ENCODE assay signal across 8 cellular contexts in the genomic region with DNA sequence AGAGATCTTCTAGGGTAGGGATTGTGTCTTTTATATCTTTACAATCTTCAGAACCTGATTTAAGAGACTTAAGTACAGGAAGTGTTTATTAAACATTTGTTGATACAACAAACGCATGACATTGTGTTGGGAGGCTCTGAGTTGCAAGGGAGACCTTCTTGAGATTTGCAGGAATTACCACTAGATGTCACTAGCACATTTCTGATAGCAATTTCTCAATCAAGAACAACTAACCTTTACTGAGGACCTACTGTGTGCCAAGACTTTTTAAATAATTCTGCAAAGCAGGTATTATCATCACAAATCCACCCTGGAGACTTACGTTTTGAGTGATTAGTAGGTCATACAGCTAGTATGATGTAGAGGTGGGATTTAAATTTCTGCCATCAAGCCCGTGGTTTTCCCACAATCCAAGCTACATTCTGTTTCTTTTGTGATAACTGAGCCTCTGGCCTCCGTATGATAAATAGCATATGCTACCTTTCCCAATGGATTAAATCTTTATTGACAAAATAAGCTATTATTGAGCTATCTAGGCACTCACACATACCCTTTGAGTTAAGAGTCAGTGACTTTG.
A peak's percentile ranks its signal among the peaks of the same experiment; 100 is the strongest.
DNase-seq lines count a peak whose midpoint lies in the region; ATAC-seq, FAIRE-seq and TF ChIP-seq lines count a peak whose summit lies in the region.

No MANE protein-coding gene starts in this region.

- no peak overlapping the region for H2AFZ ChIP-seq in endothelial cell of umbilical vein (ENCODE audit: low read depth, low read length)

- DNase-seq in Right ventricle myocardium superior (no peak), cardiac septum (ENCODE audit: low spot score) (no peak), NB4 (ENCODE audit: low read depth) (peak; percentile 40), endothelial cell of umbilical vein (ENCODE audit: low read depth, low spot score) (peak; percentile 53), small intestine (peak; percentile 3), spleen (no peak)

- intact Hi-C loops in Right ventricle myocardium superior (cut with DNase I), result no loop called here
- intact Hi-C loops in cardiac septum (cut with DNase I), result no loop called here
- intact Hi-C loops in endothelial cell of umbilical vein (cut with micrococcal nuclease), result loop anchor here (1.0 to 5.0 kb wide), 2 partner anchors 796 to 1274 kb away; no protein-coding TSS in a partner anchor
- intact Hi-C loops in spleen (cut with DNase I; ENCODE audit: low total_unique reads), result no loop called here

- H3K9ac ChIP-seq in endothelial cell of umbilical vein (replicated peaks; ENCODE audit: extremely low read depth, insufficient read depth, low read length), result no peak overlapping the region

- H3K79me2 ChIP-seq in endothelial cell of umbilical vein (ENCODE audit: control insufficient read depth, insufficient read depth, low read length), result no peaks in the 10 kb centered on the region

- no peaks in the 10 kb centered on the region for H4K20me1 ChIP-seq in endothelial cell of umbilical vein (replicated peaks; ENCODE audit: control insufficient read depth, extremely low read depth, insufficient read depth, low read length)

- H3K9me3 ChIP-seq in endothelial cell of umbilical vein (replicated peaks; ENCODE audit: control insufficient read depth, insufficient read depth, low read length), result no peaks in the 10 kb centered on the region
- H3K9me3 ChIP-seq in small intestine (ENCODE audit: control insufficient read depth, low read depth), result no peaks in the 10 kb centered on the region
- H3K9me3 ChIP-seq in spleen, result peaks cover 0 to 3% (median 0%) of the 10 kb centered on the region in 8 donors

- H3K27me3 ChIP-seq in endothelial cell of umbilical vein (ENCODE audit: control insufficient read depth in 2 of 2, insufficient read depth in 2 of 2, low read length in 2 of 2) (no peaks in the 10 kb centered on the region), small intestine (ENCODE audit: control insufficient read depth in 2 of 2, insufficient read depth in 2 of 2, low read length in 2 of 2) (no peaks in the 10 kb centered on the region), spleen (replicated peaks in 1 of 7) (no peaks in the 10 kb centered on the region)

- no peaks in the 10 kb centered on the region for H3K9me1 ChIP-seq in endothelial cell of umbilical vein (replicated peaks; ENCODE audit: control insufficient read depth, extremely low read depth, insufficient read depth, low read length)

- ATAC-seq in Right ventricle myocardium superior (ENCODE audit: poor library complexity), result peak; percentile 22
- no peak for ATAC-seq in GM18858 (IDR thresholded peaks at IDR 0.05; ENCODE audit: unreplicated experiment)
- ATAC-seq in GM18505 (IDR thresholded peaks at IDR 0.05; ENCODE audit: unreplicated experiment), result no peak

- H3K4me1 ChIP-seq in endothelial cell of umbilical vein (ENCODE audit: control insufficient read depth, extremely low read depth, insufficient read depth, low read length), result no peaks in the 10 kb centered on the region
- no peaks in the 10 kb centered on the region for H3K4me1 ChIP-seq in small intestine (ENCODE audit: control insufficient read depth in 2 of 2, insufficient read depth in 1 of 2, low read depth in 1 of 2, low read length in 1 of 2)
- no peaks in the 10 kb centered on the region for H3K4me1 ChIP-seq in spleen

- no peak overlapping the region for H3K4me2 ChIP-seq in endothelial cell of umbilical vein (ENCODE audit: insufficient read depth, low read length)

- H3K4me3 ChIP-seq in NB4 (ENCODE audit: low read depth, low read length), result no peak overlapping the region
- no peak overlapping the region for H3K4me3 ChIP-seq in endothelial cell of umbilical vein (replicated peaks in 1 of 3; ENCODE audit: insufficient read depth in 1 of 3, low read depth in 1 of 3, low read length in 3 of 3)
- H3K4me3 ChIP-seq in small intestine (ENCODE audit: low read depth in 1 of 2, low read length in 2 of 2), result no peak overlapping the region
- no peak overlapping the region for H3K4me3 ChIP-seq in spleen

- CTCF ChIA-PET in endothelial cell of umbilical vein (lab: Charles Lee), result interaction anchor here (0.7 to 3.8 kb wide), 13 partner anchors 8 to 1274 kb away, joined by 3 to 45 read pairs (median 4); no protein-coding TSS in a partner anchor

- H3K36me3 ChIP-seq in endothelial cell of umbilical vein (ENCODE audit: control insufficient read depth in 2 of 2, extremely low read depth in 1 of 2, insufficient read depth in 2 of 2, low read length in 2 of 2) (no peaks in the 10 kb centered on the region), small intestine (ENCODE audit: control insufficient read depth in 2 of 2, insufficient read depth in 2 of 2, low read length in 2 of 2) (no peaks in the 10 kb centered on the region), spleen (no peaks in the 10 kb centered on the region)

- no TSS peak for BruUV-seq in endothelial cell of umbilical vein (replicated peaks; lab: Mats Ljungman, UMichigan)

- TF ChIP-seq POLR2A in NB4 (IDR thresholded peaks at IDR 0.05; ENCODE audit: extremely low read depth, insufficient read length), result no peak
- no peak for TF ChIP-seq POLR2A in endothelial cell of umbilical vein (IDR thresholded peaks at IDR 0.05; ENCODE audit: low read depth, low read length)
- no peak for TF ChIP-seq POLR2A in spleen (IDR thresholded peaks at IDR 0.05)
- TF ChIP-seq POLR2A in GM18505 (IDR thresholded peaks at IDR 0.05; ENCODE audit: borderline replicate concordance, extremely low read depth, insufficient read depth, insufficient read length), result no peak

- FAIRE-seq in endothelial cell of umbilical vein (lab: Jason Lieb, UNC) (no peak), small intestine (lab: Jason Lieb, UNC) (no peak)

- dilution Hi-C loops in endothelial cell of umbilical vein (cut with MboI; ENCODE audit: extremely low pct_ligation_motif_present, low sequenced_read_pairs), result no loop called here

- no peak overlapping the region for H3K27ac ChIP-seq in endothelial cell of umbilical vein (ENCODE audit: insufficient read depth, low read depth, low read length)
- no peak overlapping the region for H3K27ac ChIP-seq in small intestine (ENCODE audit: low read depth in 1 of 2, low read length in 1 of 2)
- no peak overlapping the region for H3K27ac ChIP-seq in spleen

- TF ChIP-seq CTCF in NB4 (IDR thresholded peaks at IDR 0.05; ENCODE audit: low read depth, low read length) (peak; percentile 40), endothelial cell of umbilical vein (IDR thresholded peaks at IDR 0.05; ENCODE audit: extremely low read depth in 1 of 2, insufficient read depth in 1 of 2, low read depth in 1 of 2, low read length in 2 of 2) (peak; percentile 31 to 48), spleen (IDR thresholded peaks at IDR 0.05 in 8 of 11, conservative IDR thresholded peaks at IDR 0.05 in 3 of 11) (peak in 3 of 11 experiments; percentile 7 to 32 (median 16))

- POLR2A ChIA-PET in endothelial cell of umbilical vein (lab: Charles Lee), result no interaction called here

- WGBS in small intestine, 3 donors, result 61 to 65% (median 63%) methylated on average over 4 of the region's 4 CpGs
- WGBS in spleen, 5 donors, result 56 to 65% (median 57%) methylated on average over 4 of the region's 4 CpGs

TF ChIP-seq in endothelial cell of umbilical vein, 7 proteins besides CTCF, POLR2A, EP300 and RAD21:
- TF ChIP-seq EZH2 (IDR thresholded peaks at IDR 0.05; ENCODE audit: borderline replicate concordance, low read depth, low read length, severe bottlenecking) (no peak), GATA2 (IDR thresholded peaks at IDR 0.05; ENCODE audit: insufficient read depth, insufficient read length, low read depth, low read length) (no peak), JUN (IDR thresholded peaks at IDR 0.05; ENCODE audit: borderline replicate concordance, insufficient read depth, insufficient read length, low read depth) (no peak), POLR2AphosphoS5 (IDR thresholded peaks at IDR 0.05; ENCODE audit: insufficient read depth, low read depth, low read length) (no peak), FOS (IDR thresholded peaks at IDR 0.05; ENCODE audit: borderline replicate concordance, insufficient read depth, low read length) (no peak), MYC (IDR thresholded peaks at IDR 0.05; ENCODE audit: low read depth, low read length) (no peak)
- TF ChIP-seq, protein P1, sequence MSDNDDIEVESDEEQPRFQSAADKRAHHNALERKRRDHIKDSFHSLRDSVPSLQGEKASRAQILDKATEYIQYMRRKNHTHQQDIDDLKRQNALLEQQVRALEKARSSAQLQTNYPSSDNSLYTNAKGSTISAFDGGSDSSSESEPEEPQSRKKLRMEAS (IDR thresholded peaks at IDR 0.05; ENCODE audit: insufficient read depth, insufficient read length), result no peak
TF ChIP-seq in endothelial cell of umbilical vein: peak in this region for 0.

Comparison
In these comparisons a context has a peak if more than half of its experiments do, and no peak if none do; other contexts are left out.
1. DNase-seq: peak in NB4 (single experiment), endothelial cell of umbilical vein (single experiment) and small intestine (single experiment); none in Right ventricle myocardium superior (single experiment), cardiac septum (single experiment) and spleen (single experiment).